Comparison of ENCODE assay signal across 8 cellular contexts in the genomic region with DNA sequence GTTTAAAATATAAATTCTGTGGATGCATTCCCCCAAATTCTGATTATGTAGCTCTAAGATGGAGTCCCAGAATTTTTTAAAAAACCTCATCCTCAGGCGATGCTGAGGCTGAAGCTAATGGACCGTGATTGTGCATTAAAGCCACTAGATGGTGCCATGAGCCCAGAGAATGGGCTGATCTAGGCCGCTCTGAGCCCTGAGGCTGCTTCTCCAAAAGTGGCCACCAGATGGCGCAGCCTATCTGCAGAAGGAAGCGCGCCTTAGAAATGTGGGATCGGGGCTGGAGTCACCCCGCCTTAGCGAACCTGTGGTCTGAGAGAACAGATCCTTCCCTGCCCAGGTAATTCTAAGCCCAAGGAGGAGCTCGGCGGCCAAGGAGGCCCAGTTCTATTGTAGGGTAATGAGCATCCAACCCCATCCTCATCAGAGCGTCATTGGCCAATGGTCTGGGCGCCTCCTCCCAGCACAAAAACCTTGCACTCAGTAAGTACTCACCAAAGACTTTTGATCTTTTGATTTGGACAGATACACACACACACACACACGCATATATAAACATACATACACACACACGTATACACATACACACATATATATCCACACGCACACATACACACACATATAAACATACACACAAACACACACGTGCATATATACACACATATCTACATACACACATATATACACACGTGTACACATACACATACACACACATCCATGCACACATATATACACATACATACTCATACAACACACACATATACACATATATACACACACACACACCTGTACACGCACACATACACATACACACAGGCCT. TPM values are rescaled to one million over a fixed set of nuclear protein-coding genes. Genes with fewer than 3 reads are reported as not detected.
DNase-seq lines count a peak whose midpoint lies in the region; ATAC-seq, FAIRE-seq and TF ChIP-seq lines count a peak whose summit lies in the region.

No MANE protein-coding gene starts in this region.

- peak overlapping the region; percentile 9 for H3K9ac ChIP-seq in astrocyte (ENCODE audit: low read length)

- no peak overlapping the region for H3K27ac Mint-ChIP-seq in astrocyte (ENCODE audit: unreplicated experiment)

- peaks cover 20% of the 10 kb centered on the region for H3K27me3 Mint-ChIP-seq in astrocyte (ENCODE audit: low read depth, unreplicated experiment)

- H3K4me2 ChIP-seq in astrocyte (ENCODE audit: low read length): peak overlapping the region; percentile 63

- H4K20me1 ChIP-seq in astrocyte (ENCODE audit: insufficient read depth, low read length): no peaks in the 10 kb centered on the region

- 29 to 31% (median 30%) methylated on average over 19 of the region's 19 CpGs for WGBS in small intestine, 3 donors

- H3K4me3 ChIP-seq in astrocyte (ENCODE audit: insufficient read depth, low read depth, low read length) (no peak overlapping the region), small intestine (ENCODE audit: low read depth in 1 of 2, low read length in 2 of 2) (no peak overlapping the region)

- no peaks in the 10 kb centered on the region for H3K27me3 ChIP-seq in astrocyte (ENCODE audit: insufficient read depth, low read length)
- no peaks in the 10 kb centered on the region for H3K27me3 ChIP-seq in small intestine (ENCODE audit: control insufficient read depth in 2 of 2, insufficient read depth in 2 of 2, low read length in 2 of 2)

- no peaks in the 10 kb centered on the region for H3K79me2 ChIP-seq in astrocyte (ENCODE audit: insufficient read depth, low read length)

- no peaks in the 10 kb centered on the region for H3K36me3 Mint-ChIP-seq in astrocyte (ENCODE audit: low read depth, unreplicated experiment)

- peak; percentile 100 for TF ChIP-seq CTCF in astrocyte (IDR thresholded peaks at IDR 0.05; ENCODE audit: insufficient read depth, low read depth, low read length)

- H3K9me3 ChIP-seq in astrocyte (ENCODE audit: insufficient read depth, low read depth, low read length) (no peaks in the 10 kb centered on the region), small intestine (ENCODE audit: control insufficient read depth, low read depth) (no peaks in the 10 kb centered on the region)

- no peak overlapping the region for H3K27ac ChIP-seq in astrocyte (ENCODE audit: low read depth, low read length)
- H3K27ac ChIP-seq in small intestine (ENCODE audit: low read depth in 1 of 2, low read length in 1 of 2): no peak overlapping the region

- H3K36me3 ChIP-seq in astrocyte (ENCODE audit: insufficient read depth, low read length): no peaks in the 10 kb centered on the region
- no peaks in the 10 kb centered on the region for H3K36me3 ChIP-seq in small intestine (ENCODE audit: control insufficient read depth in 2 of 2, insufficient read depth in 2 of 2, low read length in 2 of 2)

- peak; percentile 77 for DNase-seq in activated gamma-delta T cell treated with Interleukin-2 at 50 U/mL for 16 hours
- no peak for DNase-seq in activated gamma-delta T cell (lab: John Stamatoyannopoulos, UW)
- peak; percentile 69 to 90 (median 80) for DNase-seq in NCI-H1417 (lab: John Stamatoyannopoulos, UW)
- peak; percentile 54 for DNase-seq in T-helper 22 cell (ENCODE audit: low read depth)
- no peak for DNase-seq in astrocyte (ENCODE audit: low read depth)
- peak; percentile 74 to 80 for DNase-seq in hippocampal formation (lab: John Stamatoyannopoulos, UW)
- DNase-seq in small intestine: peak; percentile 81

- H3K4me1 Mint-ChIP-seq in astrocyte (ENCODE audit: low read depth, unreplicated experiment): no peaks in the 10 kb centered on the region

- peaks cover 4% of the 10 kb centered on the region for H3K9me3 Mint-ChIP-seq in astrocyte (ENCODE audit: unreplicated experiment)

- peak overlapping the region; percentile 37 for H2AFZ ChIP-seq in astrocyte (ENCODE audit: low read depth, low read length)

- FAIRE-seq in astrocyte (lab: Jason Lieb, UNC): peak; percentile 87
- FAIRE-seq in small intestine (lab: Jason Lieb, UNC): no peak

- peak; percentile 85 for ATAC-seq in HG02840 (IDR thresholded peaks at IDR 0.05; ENCODE audit: low FRiP score, unreplicated experiment)

- H3K4me3 Mint-ChIP-seq in astrocyte (ENCODE audit: unreplicated experiment): no peak overlapping the region

- H3K4me1 ChIP-seq in astrocyte (ENCODE audit: insufficient read depth, low read length) (peaks cover under 1% of the 10 kb centered on the region), small intestine (ENCODE audit: control insufficient read depth in 2 of 2, insufficient read depth in 1 of 2, low read depth in 1 of 2, low read length in 1 of 2) (no peaks in the 10 kb centered on the region)

RNA-seq across cellular contexts. Expression of a gene that starts 13.7 kb away (rescaled TPM):
- 1,220 and 1,246 TPM in 2 replicates for total RNA-seq in astrocyte
- polyA plus RNA-seq in small intestine: 10 to 100 TPM in 2 of 3 donors, 1 to 10 TPM in 1; 1.6 to 97.2 (median 16.5) TPM

RNA-seq across cellular contexts. Expression of a gene that starts 43.6 kb away (rescaled TPM):
- total RNA-seq in astrocyte: 67.1 and 74.4 TPM in 2 replicates
- 1 to 10 TPM; 1.3 to 7.4 (median 2.4) TPM for polyA plus RNA-seq in small intestine

Comparison
In these comparisons a context has a peak if more than half of its experiments do, and no peak if none do; other contexts are left out.
1. DNase-seq: peak in activated gamma-delta T cell treated with Interleukin-2 at 50 U/mL for 16 hours (single experiment), NCI-H1417 (3 of 3), T-helper 22 cell (single experiment), hippocampal formation (2 of 2) and small intestine (single experiment); none in activated gamma-delta T cell (single experiment) and astrocyte (single experiment).